17 cellular contexts compared by ENCODE assay signal in genomic region chr14:51783765-51784164, GRCh38.
DNase-seq lines count a peak whose midpoint lies in the region; FAIRE-seq and TF ChIP-seq lines count a peak whose summit lies in the region.
"Had no signal": no experiment of that assay in that cellular context is flagged by ENCODE, and none has a peak within 500 bp of the region (broad histone marks: within the 10 kb centered on the region; RNA-seq: fewer than 3 reads in every experiment).

No MANE protein-coding gene starts in this region.

- FAIRE-seq in astrocyte (lab: Jason Lieb, UNC): peak; percentile 49
- FAIRE-seq: colon, frontal cortex had no signal

- no peaks in the 10 kb centered on the region for H3K9me2 ChIP-seq in MM.1S (replicated peaks; ENCODE audit: insufficient read depth, low read length)

- H3K4me2 ChIP-seq in astrocyte (ENCODE audit: low read length): peak overlapping the region; percentile 16
- no peak overlapping the region for H3K4me2 ChIP-seq in MM.1S (ENCODE audit: low read depth, low read length)

- peaks cover 16% of the 10 kb centered on the region for H3K9me3 ChIP-seq in astrocyte (ENCODE audit: insufficient read depth, low read depth, low read length)
- no peaks in the 10 kb centered on the region for H3K9me3 ChIP-seq in MM.1S (replicated peaks; ENCODE audit: insufficient read depth, low read length)
- H3K9me3 ChIP-seq: Peyer's patch, suprapubic skin had no signal

- TF ChIP-seq CTCF in AG09309 (IDR thresholded peaks at IDR 0.05; ENCODE audit: control insufficient read depth, insufficient read depth, low read depth, low read length, missing control alignments) (no peak), astrocyte (IDR thresholded peaks at IDR 0.05; ENCODE audit: insufficient read depth, low read depth, low read length) (no peak), MM.1S (IDR thresholded peaks at IDR 0.05; ENCODE audit: low read length) (no peak)

- H3K36me3 ChIP-seq in astrocyte (ENCODE audit: insufficient read depth, low read length) (no peaks in the 10 kb centered on the region), MM.1S (replicated peaks; ENCODE audit: insufficient read depth, low read length) (no peaks in the 10 kb centered on the region)
- H3K36me3 ChIP-seq: Peyer's patch, suprapubic skin had no signal

- no peak overlapping the region for H3K27ac ChIP-seq in astrocyte (ENCODE audit: low read depth, low read length)
- no peak overlapping the region for H3K27ac ChIP-seq in MM.1S (ENCODE audit: low read length)
- H3K27ac ChIP-seq: Peyer's patch, suprapubic skin had no signal

- H3K79me2 ChIP-seq in astrocyte (ENCODE audit: insufficient read depth, low read length) (no peaks in the 10 kb centered on the region), MM.1S (ENCODE audit: low read length) (no peaks in the 10 kb centered on the region)

- no peaks in the 10 kb centered on the region for H3F3A ChIP-seq in MM.1S (ENCODE audit: insufficient read depth, low read length)

- H2AFZ ChIP-seq in astrocyte (ENCODE audit: low read depth, low read length) (no peak overlapping the region), MM.1S (ENCODE audit: low read length) (no peak overlapping the region)

- H3K4me1 Mint-ChIP-seq in astrocyte (ENCODE audit: low read depth, unreplicated experiment): peaks cover 1% of the 10 kb centered on the region

- H3K9me3 Mint-ChIP-seq in astrocyte (ENCODE audit: unreplicated experiment): peaks cover 19% of the 10 kb centered on the region

- H3K9ac ChIP-seq in astrocyte (ENCODE audit: low read length) (no peak overlapping the region), MM.1S (ENCODE audit: low read length) (no peak overlapping the region)

- no peak overlapping the region for H3K4me3 Mint-ChIP-seq in astrocyte (ENCODE audit: unreplicated experiment)
- H3K4me3 Mint-ChIP-seq: activated CD4-positive, alpha-beta memory T cell treated with anti-CD3 and anti-CD28 coated beads, Interleukin-2, amount 10 ng/mL, durations not matched to agents 7 days and 5 days; CD4-positive, CD25-positive, alpha-beta regulatory T cell; naive thymus-derived CD8-positive, alpha-beta T cell; T-helper 2 cell treated with Interferon-gamma antibody and Interleukin-4, amounts not matched to agents 5 μg/mL and 100 μg/mL, for 36 hours had no signal

- peak; percentile 33 for DNase-seq in AG09309 (ENCODE audit: low read depth)
- peak; percentile 77 for DNase-seq in HCEC 1CT
- DNase-seq in astrocyte (ENCODE audit: low read depth): peak; percentile 39
- DNase-seq in iris pigment epithelial cell (ENCODE audit: low read depth): peak; percentile 80
- no peak for DNase-seq in germinal center (ENCODE audit: low spot score)
- DNase-seq in NCI-H128 (lab: John Stamatoyannopoulos, UW; ENCODE audit: unreplicated experiment): no peak
- no peak for DNase-seq in NCI-H69 (lab: John Stamatoyannopoulos, UW)
- no peak for DNase-seq in MM.1S
- DNase-seq: activated CD4-positive, alpha-beta memory T cell treated with anti-CD3 and anti-CD28 coated beads, Interleukin-2, amount 10 ng/mL, durations not matched to agents 7 days and 5 days; activated naive CD4-positive, alpha-beta T cell; CD4-positive, CD25-positive, alpha-beta regulatory T cell; naive thymus-derived CD8-positive, alpha-beta T cell; Peyer's patch had no signal

- no peaks in the 10 kb centered on the region for H4K20me1 ChIP-seq in astrocyte (ENCODE audit: insufficient read depth, low read length)
- no peaks in the 10 kb centered on the region for H4K20me1 ChIP-seq in MM.1S (ENCODE audit: insufficient read depth, low read length)

- peaks cover 2% of the 10 kb centered on the region for H3K27me3 Mint-ChIP-seq in astrocyte (ENCODE audit: low read depth, unreplicated experiment)

- no peak overlapping the region for H3K27ac Mint-ChIP-seq in astrocyte (ENCODE audit: unreplicated experiment)
- H3K27ac Mint-ChIP-seq: activated CD4-positive, alpha-beta memory T cell treated with anti-CD3 and anti-CD28 coated beads, Interleukin-2, amount 10 ng/mL, durations not matched to agents 7 days and 5 days; CD4-positive, CD25-positive, alpha-beta regulatory T cell; T-helper 2 cell treated with Interferon-gamma antibody and Interleukin-4, amounts not matched to agents 5 μg/mL and 100 μg/mL, for 36 hours had no signal

- H3K36me3 Mint-ChIP-seq in astrocyte (ENCODE audit: low read depth, unreplicated experiment): peaks cover 4% of the 10 kb centered on the region
- H3K36me3 Mint-ChIP-seq: CD4-positive, CD25-positive, alpha-beta regulatory T cell had no signal

- H3K4me1 ChIP-seq in astrocyte (ENCODE audit: insufficient read depth, low read length): no peaks in the 10 kb centered on the region
- no peaks in the 10 kb centered on the region for H3K4me1 ChIP-seq in MM.1S (ENCODE audit: low read length)
- H3K4me1 ChIP-seq: Peyer's patch had no signal

- H3K27me3 ChIP-seq in astrocyte (ENCODE audit: insufficient read depth, low read length) (peaks cover 3% of the 10 kb centered on the region), MM.1S (replicated peaks; ENCODE audit: insufficient read depth, low read length) (no peaks in the 10 kb centered on the region)
- H3K27me3 ChIP-seq: Peyer's patch, suprapubic skin had no signal

- no peak overlapping the region for H3K4me3 ChIP-seq in AG09309 (ENCODE audit: control insufficient read depth, low read depth, low read length)
- H3K4me3 ChIP-seq in astrocyte (ENCODE audit: insufficient read depth, low read depth, low read length): no peak overlapping the region
- no peak overlapping the region for H3K4me3 ChIP-seq in MM.1S (ENCODE audit: low read length)
- H3K4me3 ChIP-seq: Peyer's patch, suprapubic skin had no signal

Comparison
In these comparisons a context has a peak if more than half of its experiments do, and no peak if none do; other contexts are left out.
1. DNase-seq: peak in AG09309 (single experiment), HCEC 1CT (single experiment), astrocyte (single experiment) and iris pigment epithelial cell (single experiment); none in germinal center (single experiment), NCI-H128 (single experiment), NCI-H69 (single experiment) and MM.1S (single experiment).